In the genomic region with DNA sequence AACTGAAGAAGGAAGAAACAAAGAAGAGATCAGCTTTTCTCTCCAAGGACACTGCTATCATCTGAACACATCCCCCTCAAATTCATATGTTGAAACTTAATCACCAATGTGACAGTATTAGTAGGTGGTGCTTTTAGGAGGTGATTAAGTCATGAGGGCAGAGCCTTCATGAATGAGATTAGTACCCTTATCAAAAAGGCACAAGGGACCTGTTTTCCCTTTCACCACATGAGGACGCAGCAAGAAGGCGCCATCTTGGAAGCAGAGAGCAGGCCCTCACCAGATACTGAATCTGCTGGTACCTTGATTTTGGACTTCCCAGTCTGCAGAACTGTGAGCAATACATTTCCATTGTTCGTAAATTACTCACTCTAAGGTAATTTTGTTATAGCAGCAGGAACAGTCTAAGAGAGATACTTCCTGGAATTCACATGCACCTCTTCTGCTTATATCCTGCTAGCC, we compare ENCODE assay signal across 23 cellular contexts. TPM values are rescaled to one million over a fixed set of nuclear protein-coding genes. Genes with fewer than 3 reads are reported as not detected.
"Had no signal": no experiment of that assay in that cellular context is flagged by ENCODE, and none has a peak within 500 bp of the region (broad histone marks: within the 10 kb centered on the region; RNA-seq: fewer than 3 reads in every experiment).

No MANE protein-coding gene starts in this region.

- H3K9ac ChIP-seq: neural progenitor cell had no signal

- ATAC-seq: esophagus mucosa; heart left ventricle; left colon; left ventricle myocardium superior; natural killer cell treated with Interleukin-12 subunit alpha and Interleukin-12 subunit beta and Interleukin-15 and Interleukin-18, amount 100 ng/mL, for 72 hours; stimulated activated effector memory CD8-positive, alpha-beta T cell treated with anti-CD3 and anti-CD28 coated beads, Interleukin-12 subunit alpha, Interleukin-12 subunit beta, amount 100 ng/mL, for 72 hours; stimulated activated naive CD8-positive, alpha-beta T cell treated with anti-CD3 and anti-CD28 coated beads, Interleukin-15, Interleukin-2, amounts not matched to agents 100 U/mL and 50 U/mL, for 24 hours had no signal

- H3K36me3 Mint-ChIP-seq: natural killer cell treated with Interleukin-12 subunit alpha and Interleukin-12 subunit beta and Interleukin-15 and Interleukin-18, amount 100 ng/mL, for 72 hours; neural progenitor cell; stimulated activated effector memory CD8-positive, alpha-beta T cell treated with anti-CD3 and anti-CD28 coated beads, Interleukin-12 subunit alpha, Interleukin-12 subunit beta, amount 100 ng/mL, for 72 hours; type B pancreatic cell had no signal

- H2AFZ ChIP-seq: neural progenitor cell had no signal

- H3K36me3 ChIP-seq: heart left ventricle, neural progenitor cell, ovary, right atrium auricular region, suprapubic skin, thyroid gland had no signal

- DNase-seq: effector CD4-positive, alpha-beta T cell; heart left ventricle; hippocampal formation; left colon; left ventricle myocardium superior; mesenchymal stem cell; midbrain; nucleus accumbens; ovary; stimulated activated CD4-positive, alpha-beta T cell treated with anti-CD3 and anti-CD28 coated beads, Interleukin-4, amount 100 ng/mL, for 1 hour; stimulated activated CD8-positive, alpha-beta memory T cell treated with anti-CD3 and anti-CD28 coated beads, Interleukin-4, amount 100 ng/mL, for 48 hours; stimulated activated naive CD8-positive, alpha-beta T cell treated with anti-CD3 and anti-CD28 coated beads, Interleukin-15, Interleukin-2, amounts not matched to agents 100 U/mL and 50 U/mL, for 24 hours; thyroid gland had no signal

- H3K27ac Mint-ChIP-seq: natural killer cell treated with Interleukin-12 subunit alpha and Interleukin-12 subunit beta and Interleukin-15 and Interleukin-18, amount 100 ng/mL, for 72 hours; neural progenitor cell; stimulated activated effector memory CD8-positive, alpha-beta T cell treated with anti-CD3 and anti-CD28 coated beads, Interleukin-12 subunit alpha, Interleukin-12 subunit beta, amount 100 ng/mL, for 72 hours; type B pancreatic cell had no signal

- H3K4me3 ChIP-seq: heart left ventricle, lung, neural progenitor cell, ovary, right atrium auricular region, suprapubic skin, thyroid gland had no signal

- H3K4me1 Mint-ChIP-seq: stimulated activated effector memory CD8-positive, alpha-beta T cell treated with anti-CD3 and anti-CD28 coated beads, Interleukin-12 subunit alpha, Interleukin-12 subunit beta, amount 100 ng/mL, for 72 hours had no signal

- H3K9me3 Mint-ChIP-seq: natural killer cell treated with Interleukin-12 subunit alpha and Interleukin-12 subunit beta and Interleukin-15 and Interleukin-18, amount 100 ng/mL, for 72 hours; neural progenitor cell; stimulated activated effector memory CD8-positive, alpha-beta T cell treated with anti-CD3 and anti-CD28 coated beads, Interleukin-12 subunit alpha, Interleukin-12 subunit beta, amount 100 ng/mL, for 72 hours; type B pancreatic cell had no signal

- FAIRE-seq: frontal cortex, urothelium cell line had no signal

- H3K9me3 ChIP-seq: heart left ventricle, ovary, right atrium auricular region, suprapubic skin, thyroid gland had no signal

- H3K27ac ChIP-seq: heart left ventricle, neural progenitor cell, ovary, right atrium auricular region, suprapubic skin, thyroid gland had no signal

- H3K4me3 Mint-ChIP-seq: natural killer cell treated with Interleukin-12 subunit alpha and Interleukin-12 subunit beta and Interleukin-15 and Interleukin-18, amount 100 ng/mL, for 72 hours; neural progenitor cell; stimulated activated effector memory CD8-positive, alpha-beta T cell treated with anti-CD3 and anti-CD28 coated beads, Interleukin-12 subunit alpha, Interleukin-12 subunit beta, amount 100 ng/mL, for 72 hours; type B pancreatic cell had no signal

- H3K4me2 ChIP-seq: neural progenitor cell had no signal

- H3K4me1 ChIP-seq: heart left ventricle, right atrium auricular region, suprapubic skin, thyroid gland had no signal

- H3K27me3 ChIP-seq: heart left ventricle, neural progenitor cell, ovary, right atrium auricular region, suprapubic skin, thyroid gland had no signal

- H3K27me3 Mint-ChIP-seq: type B pancreatic cell had no signal

RNA-seq across cellular contexts. Expression of gene CREB3L1, which starts 20.9 kb away (rescaled TPM):
- total RNA-seq: natural killer cell treated with Interleukin-12 subunit alpha and Interleukin-12 subunit beta and Interleukin-15 and Interleukin-18, amount 100 ng/mL, for 72 hours had no signal
